Comparison of ENCODE assay signal across 14 cellular contexts in the genomic region with DNA sequence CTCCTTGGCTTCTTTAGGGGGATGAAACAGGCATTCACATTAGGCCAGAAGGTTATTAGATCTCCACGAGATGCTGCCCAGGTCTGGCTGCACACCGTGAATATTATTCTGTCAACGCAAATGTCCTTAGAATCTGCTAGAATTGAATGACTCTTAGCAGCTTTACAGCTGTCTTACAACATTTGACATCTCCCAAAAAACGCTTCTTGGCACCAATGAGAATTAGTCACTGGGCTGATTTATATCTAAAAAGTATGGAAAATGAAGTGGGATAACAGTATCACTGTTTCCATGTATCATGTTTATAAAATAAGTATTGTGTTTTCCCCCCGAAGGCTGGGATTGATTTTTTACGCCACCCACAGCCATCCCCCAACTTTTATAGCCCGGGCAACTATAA.
"Had no signal": no experiment of that assay in that cellular context is flagged by ENCODE, and none has a peak within 500 bp of the region (broad histone marks: within the 10 kb centered on the region; RNA-seq: fewer than 3 reads in every experiment).

No MANE protein-coding gene starts in this region.

- ATAC-seq: activated T-helper 17 cell treated with anti-CD3 and anti-CD28 coated beads, Interleukin-2, amount 50 U/mL, for 72 hours; naive thymus-derived CD8-positive, alpha-beta T cell; stimulated activated naive B cell treated with anti-CD40 and anti-IgM and Interleukin-4, amounts not matched to agents 10 μg/mL and 1 μg/mL and 100 μg/mL, for 72 hours had no signal

- H3K36me3 ChIP-seq: neutrophil, transverse colon, vagina had no signal

- H3K4me3 ChIP-seq: coronary artery, transverse colon, vagina had no signal

- H3K4me1 ChIP-seq: transverse colon, vagina had no signal

- DNase-seq: activated CD4-positive, CD25-positive, alpha-beta regulatory T cell treated with anti-CD3 and anti-CD28 coated beads, Interleukin-2, amount 50 U/mL, for 72 hours; activated naive CD4-positive, alpha-beta T cell treated with anti-CD3 and anti-CD28 coated beads for 36 hours; activated T-cell treated with anti-CD3 and anti-CD28 coated beads for 4 hours; amniotic stem cell; central memory CD4-positive, alpha-beta T cell; effector CD4-positive, alpha-beta T cell; naive thymus-derived CD8-positive, alpha-beta T cell; stimulated activated CD4-positive, alpha-beta T cell treated with anti-CD3 and anti-CD28 coated beads, Interleukin-2, amount 100 ng/mL, for 48 hours; stimulated activated naive B cell treated with anti-CD40 and anti-IgM and Interleukin-4, amounts not matched to agents 10 μg/mL and 1 μg/mL and 100 μg/mL, for 72 hours; transverse colon had no signal

- H3K27ac ChIP-seq: coronary artery, neutrophil, transverse colon, vagina had no signal

- H3K27me3 ChIP-seq: neutrophil, transverse colon, vagina had no signal

- H3K9me3 ChIP-seq: neutrophil, transverse colon, vagina had no signal
